ENCODE assay signal across 29 cellular contexts in the genomic region with DNA sequence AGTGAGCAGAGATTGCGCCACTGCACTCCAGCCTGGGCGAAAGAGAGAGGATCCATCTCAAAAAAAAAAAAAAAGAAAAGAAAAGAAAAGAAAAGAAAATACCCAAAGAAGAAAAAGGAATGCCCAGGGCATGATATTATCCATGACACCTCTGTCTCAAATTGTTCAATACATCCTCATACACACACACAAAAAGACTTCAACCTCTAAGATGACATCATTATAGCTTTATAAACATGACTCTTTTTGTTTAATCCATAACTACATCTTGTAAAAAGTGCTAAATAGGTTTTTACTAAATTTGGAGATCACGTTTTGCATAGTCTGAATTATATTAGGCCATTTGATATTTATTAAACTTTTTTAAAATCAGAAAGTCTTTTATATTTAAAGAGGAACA. TPM values are rescaled to one million over a fixed set of nuclear protein-coding genes. Genes with fewer than 3 reads are reported as not detected.
DNase-seq lines count a peak whose midpoint lies in the region; ATAC-seq, FAIRE-seq and TF ChIP-seq lines count a peak whose summit lies in the region.
"Had no signal": no experiment of that assay in that cellular context is flagged by ENCODE, and none has a peak within 500 bp of the region (broad histone marks: within the 10 kb centered on the region; RNA-seq: fewer than 3 reads in every experiment).

No MANE protein-coding gene starts in this region.

- H3K4me1 ChIP-seq in HepG2 (ENCODE audit: insufficient read depth, low read length) (no peaks in the 10 kb centered on the region), right lobe of liver (no peaks in the 10 kb centered on the region), HEK293 (ENCODE audit: control insufficient read depth, insufficient read depth, low read length) (no peaks in the 10 kb centered on the region)
- H3K4me1 ChIP-seq: A549; BE2C; BLaER1; BLaER1 treated with 17β-estradiol and CSF1 and Interleukin-3, amounts not matched to agents 10 nM and 100 nM had no signal

- no peak overlapping the region for H3K9ac ChIP-seq in HepG2 (ENCODE audit: insufficient read depth, low read depth, low read length)
- H3K9ac ChIP-seq: BLaER1; BLaER1 treated with 17β-estradiol and CSF1 and Interleukin-3, amounts not matched to agents 10 nM and 100 nM had no signal

- 48% methylated on average over 3 of the region's 3 CpGs for WGBS in HepG2 (ENCODE audit: low lambda C conversion rate)
- 81% methylated on average over 3 of the region's 3 CpGs for WGBS in right lobe of liver (ENCODE audit: insufficient coverage, low coverage, low lambda C conversion rate, missing lambda C conversion rate)

- POLR2A ChIA-PET in HepG2 (lab: Yijun Ruan, JAX): no interaction called here
- POLR2A ChIA-PET in HEK293 (lab: Yijun Ruan, JAX): interaction anchor here (0.6 kb wide), 1 partner anchor 166 kb away, joined by 4 read pairs; no protein-coding TSS in a partner anchor

- no peak for TF ChIP-seq POLR2A in HepG2 (IDR thresholded peaks at IDR 0.05; ENCODE audit: insufficient read depth in 1 of 2, low read depth in 2 of 2, low read length in 2 of 2)
- no peak for TF ChIP-seq POLR2A in right lobe of liver (IDR thresholded peaks at IDR 0.05)

- H3K27ac ChIP-seq in HepG2 (ENCODE audit: extremely low read length, insufficient read depth, low read length): no peak overlapping the region
- no peak overlapping the region for H3K27ac ChIP-seq in right lobe of liver
- no peak overlapping the region for H3K27ac ChIP-seq in HEK293 (ENCODE audit: extremely low read depth, low read depth, low read length)
- H3K27ac ChIP-seq: 22Rv1; A549; BLaER1; BLaER1 treated with 17β-estradiol and CSF1 and Interleukin-3, amounts not matched to agents 10 nM and 100 nM; C4-2B had no signal

- in situ Hi-C loops in HepG2 (cut with HindIII; ENCODE audit: extremely low pct_ligation_motif_present, low pct_unique_long_range_greater_than_20kb): no loop called here

- TF ChIP-seq CTCF in HepG2 (CRISPR knock-in tag; IDR thresholded peaks at IDR 0.05): no peak
- no peak for TF ChIP-seq CTCF in right lobe of liver (IDR thresholded peaks at IDR 0.05)
- no peak for TF ChIP-seq CTCF in HEK293 (tag by site-specific recombination; IDR thresholded peaks at IDR 0.05)

- no peaks in the 10 kb centered on the region for H3K79me2 ChIP-seq in HepG2 (ENCODE audit: insufficient read depth, low read length)

- TF ChIP-seq EP300 in HepG2 (IDR thresholded peaks at IDR 0.05; ENCODE audit: low read depth in 2 of 2, low read length in 2 of 2) (no peak), HepG2 (CRISPR knock-in tag; IDR thresholded peaks at IDR 0.05; ENCODE audit: borderline replicate concordance) (no peak)

- H3K9me3 ChIP-seq in HepG2 (ENCODE audit: low read length): no peaks in the 10 kb centered on the region
- no peaks in the 10 kb centered on the region for H3K9me3 ChIP-seq in right lobe of liver
- no peaks in the 10 kb centered on the region for H3K9me3 ChIP-seq in HEK293 (ENCODE audit: control insufficient read depth, insufficient read depth, low read depth, low read length)
- H3K9me3 ChIP-seq: A549; BE2C; BLaER1; BLaER1 treated with 17β-estradiol and CSF1 and Interleukin-3, amounts not matched to agents 10 nM and 100 nM; Caco-2 had no signal

- DNase-seq in HepG2 (ENCODE audit: low spot score) (no peak), right lobe of liver (no peak)
- DNase-seq: 8988T; ACHN; AML-193; BE2C; C1 segment of cervical spinal cord; Caco-2; CD4-positive, alpha-beta memory T cell; CD4-positive, alpha-beta T cell; CD4-positive, CD25-positive, alpha-beta regulatory T cell; CD8-positive, alpha-beta memory T cell; CD8-positive, alpha-beta T cell; COR-L47; DMS 273 treated with DMSO at 0.1 percent for 48 hours; DMS153; DMS79; DMS79 treated with DMSO at 0.1 percent for 48 hours; DND-41; EL had no signal

- CTCF ChIA-PET in HepG2 (lab: Yijun Ruan, JAX; ENCODE audit: low intra/inter-chr PET ratio, low total read pairs): no interaction called here
- CTCF ChIA-PET in HEK293 (lab: Yijun Ruan, JAX): no interaction called here

- BruUV-seq in HepG2 (replicated peaks; lab: Mats Ljungman, UMichigan): no TSS peak

- no peak overlapping the region for H2AFZ ChIP-seq in HepG2 (ENCODE audit: low read length)

- no peaks in the 10 kb centered on the region for H3K27me3 ChIP-seq in HepG2 (ENCODE audit: control insufficient read depth in 1 of 2, insufficient read depth in 2 of 2, low read length in 2 of 2)
- H3K27me3 ChIP-seq in right lobe of liver: no peaks in the 10 kb centered on the region
- H3K27me3 ChIP-seq: BE2C; BLaER1; BLaER1 treated with 17β-estradiol and CSF1 and Interleukin-3, amounts not matched to agents 10 nM and 100 nM had no signal

- ATAC-seq in HepG2 (no peak), right lobe of liver (no peak), HG03025 (IDR thresholded peaks at IDR 0.05; ENCODE audit: low FRiP score, unreplicated experiment) (no peak)
- ATAC-seq: A549; CD8-positive, alpha-beta T cell had no signal

- H4K20me1 ChIP-seq in HepG2 (ENCODE audit: insufficient read depth, low read length): no peaks in the 10 kb centered on the region
- H4K20me1 ChIP-seq: BLaER1; BLaER1 treated with 17β-estradiol and CSF1 and Interleukin-3, amounts not matched to agents 10 nM and 100 nM had no signal

- FAIRE-seq in HepG2 (lab: Jason Lieb, UNC): no peak
- FAIRE-seq: A549, D721Med had no signal

- intact Hi-C loops in HepG2 (cut with micrococcal nuclease; ENCODE audit: unreplicated experiment): no loop called here
- intact Hi-C loops in right lobe of liver (cut with DNase I): no loop called here

- H3K4me2 ChIP-seq in HepG2 (ENCODE audit: low read depth, low read length): no peak overlapping the region
- H3K4me2 ChIP-seq: A549; BLaER1; BLaER1 treated with 17β-estradiol and CSF1 and Interleukin-3, amounts not matched to agents 10 nM and 100 nM had no signal

- H3K36me3 ChIP-seq in HepG2 (replicated peaks in 1 of 2; ENCODE audit: control insufficient read depth in 1 of 2, insufficient read depth in 2 of 2, low read length in 2 of 2): no peaks in the 10 kb centered on the region
- no peaks in the 10 kb centered on the region for H3K36me3 ChIP-seq in right lobe of liver
- H3K36me3 ChIP-seq in HEK293 (ENCODE audit: control insufficient read depth in 2 of 2, insufficient read depth in 1 of 2, low read length in 2 of 2): no peaks in the 10 kb centered on the region
- H3K36me3 ChIP-seq: BE2C; BLaER1; BLaER1 treated with 17β-estradiol and CSF1 and Interleukin-3, amounts not matched to agents 10 nM and 100 nM had no signal

- H3K4me3 ChIP-seq in HepG2 (replicated peaks in 1 of 3; ENCODE audit: insufficient read depth in 1 of 3, low read depth in 2 of 3, low read length in 3 of 3): no peak overlapping the region
- no peak overlapping the region for H3K4me3 ChIP-seq in right lobe of liver
- H3K4me3 ChIP-seq in HEK293 (ENCODE audit: low read depth, low read length): no peak overlapping the region
- H3K4me3 ChIP-seq: A549; BLaER1; BLaER1 treated with 17β-estradiol and CSF1 and Interleukin-3, amounts not matched to agents 10 nM and 100 nM had no signal

- no peak for TF ChIP-seq RAD21 in HepG2 (CRISPR knock-in tag; IDR thresholded peaks at IDR 0.05)

TF ChIP-seq in HepG2, 621 proteins besides CTCF, POLR2A, EP300 and RAD21 (continues in another document):
- peak; percentile 83 for TF ChIP-seq ATF7 (IDR thresholded peaks at IDR 0.05)
- TF ChIP-seq ATF7 (CRISPR knock-in tag; IDR thresholded peaks at IDR 0.05): no peak

TF ChIP-seq in HEK293, 187 proteins besides CTCF, POLR2A, EP300 and RAD21:
- TF ChIP-seq, protein P1, sequence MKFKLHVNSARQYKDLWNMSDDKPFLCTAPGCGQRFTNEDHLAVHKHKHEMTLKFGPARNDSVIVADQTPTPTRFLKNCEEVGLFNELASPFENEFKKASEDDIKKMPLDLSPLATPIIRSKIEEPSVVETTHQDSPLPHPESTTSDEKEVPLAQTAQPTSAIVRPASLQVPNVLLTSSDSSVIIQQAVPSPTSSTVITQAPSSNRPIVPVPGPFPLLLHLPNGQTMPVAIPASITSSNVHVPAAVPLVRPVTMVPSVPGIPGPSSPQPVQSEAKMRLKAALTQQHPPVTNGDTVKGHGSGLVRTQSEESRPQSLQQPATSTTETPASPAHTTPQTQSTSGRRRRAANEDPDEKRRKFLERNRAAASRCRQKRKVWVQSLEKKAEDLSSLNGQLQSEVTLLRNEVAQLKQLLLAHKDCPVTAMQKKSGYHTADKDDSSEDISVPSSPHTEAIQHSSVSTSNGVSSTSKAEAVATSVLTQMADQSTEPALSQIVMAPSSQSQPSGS (tag by site-specific recombination; IDR thresholded peaks at IDR 0.05; ENCODE audit: low read depth): peak; percentile 53; the same call in 1 of the 2 replicates
- TF ChIP-seq ZNF521 (tag by site-specific recombination; IDR thresholded peaks at IDR 0.05): no peak

RNA-seq across cellular contexts. Expression of a gene that starts 33.1 kb away (rescaled TPM):
- total RNA-seq in HepG2 (2016; rRNA removed; fragmentation: Illumina TruSeq; extraction: Trizol): 0.08 and 0.09 TPM in 2 replicates
- under 0.01 and 0.10 TPM in 2 replicates for total RNA-seq in HepG2 (2016; cell fraction: cytosol; rRNA removed; fragmentation: Illumina TruSeq; extraction: Trizol; ENCODE audit: low read depth)
- total RNA-seq in HepG2 (2016; cell fraction: insoluble cytoplasmic fraction; rRNA removed; fragmentation: Illumina TruSeq; extraction: Trizol): 0.11 and 0.16 TPM in 2 replicates
- 0.07 and 0.09 TPM in 2 replicates for total RNA-seq in HepG2 (2016; cell fraction: membrane; rRNA removed; fragmentation: Illumina TruSeq; extraction: Trizol)
- total RNA-seq in HepG2 (2016; cell fraction: nucleus; rRNA removed; fragmentation: Illumina TruSeq; extraction: Trizol): 0.16 and 0.28 TPM in 2 replicates
- 0.01 and 0.03 TPM in 2 replicates for polyA plus RNA-seq in HepG2 (2011; rRNA removed)
- polyA plus RNA-seq in HepG2 (2011; cell fraction: cytosol; rRNA removed): not detected in 2 replicates
- 0.03 TPM in 2 replicates for polyA plus RNA-seq in HepG2 (2011; cell fraction: nucleus; rRNA removed)
- 0.05 TPM in 2 replicates for polyA plus RNA-seq in HepG2 (2012)
- not detected in 2 replicates for polyA plus RNA-seq in HepG2 (2016; cell fraction: cytosol; fragmentation: Illumina TruSeq; extraction: Trizol; ENCODE audit: low read depth)
- polyA plus RNA-seq in HepG2 (2016; cell fraction: insoluble cytoplasmic fraction; fragmentation: Illumina TruSeq; extraction: Trizol; ENCODE audit: low read depth): 0.05 and 0.07 TPM in 2 replicates
- polyA plus RNA-seq in HepG2 (2016; cell fraction: membrane; fragmentation: Illumina TruSeq; extraction: Trizol; ENCODE audit: low read depth): not detected in 2 replicates
- polyA plus RNA-seq in HepG2 (2016; cell fraction: nucleus; fragmentation: Illumina TruSeq; extraction: Trizol; ENCODE audit: insufficient read depth, low read depth): 0.07 and 0.12 TPM in 2 replicates
- not detected in 2 replicates for polyA minus RNA-seq in HepG2 (2011; rRNA and poly(A)+ RNA removed; ENCODE audit: low replicate concordance)
- not detected in 2 replicates for polyA minus RNA-seq in HepG2 (2011; cell fraction: cytosol; rRNA and poly(A)+ RNA removed)
- 0.50 and 0.52 TPM in 2 replicates for polyA minus RNA-seq in HepG2 (2011; cell fraction: nucleus; rRNA and poly(A)+ RNA removed)
- under 1 TPM in 5 of 6 experiments, not detected in 1; 0.02 to 0.15 (median 0.12) TPM for total RNA-seq in right lobe of liver
- total RNA-seq: A172 had no signal
